Comparison of ENCODE assay signal across 1 cellular context in genomic region chr4:156638925-156639605, GRCh38.
TF ChIP-seq lines count a peak whose summit lies in the region.

No MANE protein-coding gene starts in this region.

TF ChIP-seq in SK-N-SH treated with all-trans-retinoic acid at 6 μM for 48 hours, 23 proteins besides CTCF, POLR2A, EP300 and RAD21 (continued from another document):
- TF ChIP-seq, protein P1, sequence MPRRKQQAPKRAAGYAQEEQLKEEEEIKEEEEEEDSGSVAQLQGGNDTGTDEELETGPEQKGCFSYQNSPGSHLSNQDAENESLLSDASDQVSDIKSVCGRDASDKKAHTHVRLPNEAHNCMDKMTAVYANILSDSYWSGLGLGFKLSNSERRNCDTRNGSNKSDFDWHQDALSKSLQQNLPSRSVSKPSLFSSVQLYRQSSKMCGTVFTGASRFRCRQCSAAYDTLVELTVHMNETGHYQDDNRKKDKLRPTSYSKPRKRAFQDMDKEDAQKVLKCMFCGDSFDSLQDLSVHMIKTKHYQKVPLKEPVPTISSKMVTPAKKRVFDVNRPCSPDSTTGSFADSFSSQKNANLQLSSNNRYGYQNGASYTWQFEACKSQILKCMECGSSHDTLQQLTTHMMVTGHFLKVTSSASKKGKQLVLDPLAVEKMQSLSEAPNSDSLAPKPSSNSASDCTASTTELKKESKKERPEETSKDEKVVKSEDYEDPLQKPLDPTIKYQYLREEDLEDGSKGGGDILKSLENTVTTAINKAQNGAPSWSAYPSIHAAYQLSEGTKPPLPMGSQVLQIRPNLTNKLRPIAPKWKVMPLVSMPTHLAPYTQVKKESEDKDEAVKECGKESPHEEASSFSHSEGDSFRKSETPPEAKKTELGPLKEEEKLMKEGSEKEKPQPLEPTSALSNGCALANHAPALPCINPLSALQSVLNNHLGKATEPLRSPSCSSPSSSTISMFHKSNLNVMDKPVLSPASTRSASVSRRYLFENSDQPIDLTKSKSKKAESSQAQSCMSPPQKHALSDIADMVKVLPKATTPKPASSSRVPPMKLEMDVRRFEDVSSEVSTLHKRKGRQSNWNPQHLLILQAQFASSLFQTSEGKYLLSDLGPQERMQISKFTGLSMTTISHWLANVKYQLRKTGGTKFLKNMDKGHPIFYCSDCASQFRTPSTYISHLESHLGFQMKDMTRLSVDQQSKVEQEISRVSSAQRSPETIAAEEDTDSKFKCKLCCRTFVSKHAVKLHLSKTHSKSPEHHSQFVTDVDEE (CRISPR knock-in tag; IDR thresholded peaks at IDR 0.05) = no peak
- no peak for TF ChIP-seq TCF4 (CRISPR knock-in tag; IDR thresholded peaks at IDR 0.05; ENCODE audit: borderline replicate concordance)
- no peak for TF ChIP-seq CREB5 (CRISPR knock-in tag; IDR thresholded peaks at IDR 0.05; ENCODE audit: low read depth)
- no peak for TF ChIP-seq SNAI2 (CRISPR knock-in tag; IDR thresholded peaks at IDR 0.05)
